In genomic region chr19:16095071-16095571, GRCh38 we compare ENCODE assay signal across 11 cellular contexts. TPM values are rescaled to one million over a fixed set of nuclear protein-coding genes. Genes with fewer than 3 reads are reported as not detected.
DNase-seq lines count a peak whose midpoint lies in the region; ATAC-seq and TF ChIP-seq lines count a peak whose summit lies in the region.
"Had no signal": no experiment of that assay in that cellular context is flagged by ENCODE, and none has a peak within 500 bp of the region (broad histone marks: within the 10 kb centered on the region; RNA-seq: fewer than 3 reads in every experiment).

No MANE protein-coding gene starts in this region.

- H3K27ac Mint-ChIP-seq in activated CD4-positive, alpha-beta T cell treated with anti-CD3 and anti-CD28 coated beads for 36 hours, result peak overlapping the region; percentile 87
- peak overlapping the region; percentile 87 for H3K27ac Mint-ChIP-seq in activated T-helper 2 cell treated with anti-CD3 and anti-CD28 coated beads, Interferon-gamma antibody, Interleukin-2, Interleukin-4, amounts not matched to agents 10 μg/mL and 5 μg/mL and 100 μg/mL, durations not matched to agents 14 hours and 24 hours and 36 hours

- intact Hi-C loops in activated CD4-positive, alpha-beta T cell treated with anti-CD3 and anti-CD28 coated beads for 36 hours (cut with DNase I, micrococcal nuclease), result loop anchor here in 1 of 2 experiments (2.0 kb wide), 1 partner anchor 16 kb away; the partner anchor contains the start of gene RAB8A
- intact Hi-C loops in activated T-helper 2 cell treated with anti-CD3 and anti-CD28 coated beads, Interferon-gamma antibody, Interleukin-2, Interleukin-4, amounts not matched to agents 10 μg/mL and 5 μg/mL and 100 μg/mL, durations not matched to agents 14 hours and 24 hours and 36 hours (cut with micrococcal nuclease), result loop anchor here (1.0 kb wide), 1 partner anchor 15 kb away; no protein-coding TSS in a partner anchor

- H3K27ac ChIP-seq in liver (ENCODE audit: low read depth in 1 of 2, low read length in 2 of 2) (no peak overlapping the region), stomach smooth muscle (ENCODE audit: low read length) (peak overlapping the region; percentile 31)
- H3K27ac ChIP-seq: SK-N-MC had no signal

- no peak for TF ChIP-seq RAD21 in liver (IDR thresholded peaks at IDR 0.05)

- peaks cover 85% of the 10 kb centered on the region for H3K36me3 Mint-ChIP-seq in activated CD4-positive, alpha-beta T cell treated with anti-CD3 and anti-CD28 coated beads for 36 hours (ENCODE audit: low read depth)
- H3K36me3 Mint-ChIP-seq in activated T-helper 2 cell treated with anti-CD3 and anti-CD28 coated beads, Interferon-gamma antibody, Interleukin-2, Interleukin-4, amounts not matched to agents 10 μg/mL and 5 μg/mL and 100 μg/mL, durations not matched to agents 14 hours and 24 hours and 36 hours (ENCODE audit: low read depth), result peaks cover 94% of the 10 kb centered on the region

- POLR2A ChIA-PET in activated CD4-positive, alpha-beta T cell treated with anti-CD3 and anti-CD28 coated beads for 36 hours (lab: Charles Lee), result interaction anchor here (0.6 to 1.7 kb wide), 7 partner anchors 9 to 1424 kb away, joined by 3 to 10 read pairs (median 4); partner anchors contain the start of gene FAM32A

- peak overlapping the region; percentile 10 for H3K4me3 Mint-ChIP-seq in activated CD4-positive, alpha-beta T cell treated with anti-CD3 and anti-CD28 coated beads for 36 hours
- H3K4me3 Mint-ChIP-seq in activated T-helper 2 cell treated with anti-CD3 and anti-CD28 coated beads, Interferon-gamma antibody, Interleukin-2, Interleukin-4, amounts not matched to agents 10 μg/mL and 5 μg/mL and 100 μg/mL, durations not matched to agents 14 hours and 24 hours and 36 hours (ENCODE audit: low read depth), result peak overlapping the region; percentile 38

- ATAC-seq in activated CD4-positive, alpha-beta T cell treated with anti-CD3 and anti-CD28 coated beads for 36 hours, result peak; percentile 77
- ATAC-seq in HG03469 (IDR thresholded peaks at IDR 0.05; ENCODE audit: unreplicated experiment) (no peak), HG03432 (IDR thresholded peaks at IDR 0.05; ENCODE audit: unreplicated experiment) (no peak)

- no peaks in the 10 kb centered on the region for H3K9me3 Mint-ChIP-seq in activated CD4-positive, alpha-beta T cell treated with anti-CD3 and anti-CD28 coated beads for 36 hours (ENCODE audit: low read depth)
- H3K9me3 Mint-ChIP-seq in activated T-helper 2 cell treated with anti-CD3 and anti-CD28 coated beads, Interferon-gamma antibody, Interleukin-2, Interleukin-4, amounts not matched to agents 10 μg/mL and 5 μg/mL and 100 μg/mL, durations not matched to agents 14 hours and 24 hours and 36 hours, result no peaks in the 10 kb centered on the region

- H3K4me3 ChIP-seq in liver (ENCODE audit: low read depth in 1 of 3, low read length in 3 of 3) (no peak overlapping the region), stomach smooth muscle (ENCODE audit: low read length in 2 of 2) (no peak overlapping the region)
- H3K4me3 ChIP-seq: SK-N-MC had no signal

- H3K4me1 Mint-ChIP-seq in activated CD4-positive, alpha-beta T cell treated with anti-CD3 and anti-CD28 coated beads for 36 hours, result peaks cover 32% of the 10 kb centered on the region
- peaks cover 31% of the 10 kb centered on the region for H3K4me1 Mint-ChIP-seq in activated T-helper 2 cell treated with anti-CD3 and anti-CD28 coated beads, Interferon-gamma antibody, Interleukin-2, Interleukin-4, amounts not matched to agents 10 μg/mL and 5 μg/mL and 100 μg/mL, durations not matched to agents 14 hours and 24 hours and 36 hours (ENCODE audit: low read depth)

- no peaks in the 10 kb centered on the region for H3K27me3 Mint-ChIP-seq in activated CD4-positive, alpha-beta T cell treated with anti-CD3 and anti-CD28 coated beads for 36 hours
- H3K27me3 Mint-ChIP-seq in activated T-helper 2 cell treated with anti-CD3 and anti-CD28 coated beads, Interferon-gamma antibody, Interleukin-2, Interleukin-4, amounts not matched to agents 10 μg/mL and 5 μg/mL and 100 μg/mL, durations not matched to agents 14 hours and 24 hours and 36 hours (ENCODE audit: low read depth), result no peaks in the 10 kb centered on the region

- H3K4me1 ChIP-seq in liver (ENCODE audit: control insufficient read depth in 4 of 4, insufficient read depth in 4 of 4, low read length in 3 of 4), result peaks cover 0 to 8% (median 4%) of the 10 kb centered on the region in 4 donors
- H3K4me1 ChIP-seq in stomach smooth muscle (ENCODE audit: control insufficient read depth, insufficient read depth, low read length), result peaks cover 8% of the 10 kb centered on the region

- 48% methylated on average over 13 of the region's 13 CpGs for WGBS in liver

- H3K9ac ChIP-seq in liver (ENCODE audit: low read depth in 1 of 2, low read length in 2 of 2), result no peak overlapping the region
- no peak overlapping the region for H3K9ac ChIP-seq in stomach smooth muscle (ENCODE audit: low read length in 2 of 2)

- DNase-seq in activated CD4-positive, alpha-beta T cell treated with anti-CD3 and anti-CD28 coated beads for 36 hours, result peak; percentile 57
- no peak for DNase-seq in activated CD4-positive, alpha-beta T cell treated with anti-CD3 and anti-CD28 coated beads, Interleukin-2, amount 50 U/mL, for 4 hours
- no peak for DNase-seq in activated T-helper 2 cell treated with anti-CD3 and anti-CD28 coated beads, Interferon-gamma antibody, Interleukin-2, Interleukin-4, amounts not matched to agents 10 μg/mL and 5 μg/mL and 100 μg/mL, durations not matched to agents 14 hours and 24 hours and 36 hours (ENCODE audit: low spot score)
- no peak for DNase-seq in HuH-7.5 (ENCODE audit: low spot score)
- DNase-seq: NCI-H2107 had no signal

- peaks cover 0 to 18% (median 1%) of the 10 kb centered on the region in 4 donors for H3K36me3 ChIP-seq in liver (ENCODE audit: control insufficient read depth in 4 of 4, insufficient read depth in 3 of 4, low read depth in 1 of 4, low read length in 3 of 4)
- peaks cover 69 to 88% of the 10 kb centered on the region in 2 donors for H3K36me3 ChIP-seq in stomach smooth muscle (ENCODE audit: control insufficient read depth in 2 of 2, insufficient read depth in 2 of 2, low read length in 2 of 2)

- CTCF ChIA-PET in activated CD4-positive, alpha-beta T cell treated with anti-CD3 and anti-CD28 coated beads for 36 hours (lab: Charles Lee), result interaction anchor here (0.6 to 2.4 kb wide), 11 partner anchors 9 to 87 kb away, joined by 3 to 17 read pairs (median 3); no protein-coding TSS in a partner anchor

- H3K27me3 ChIP-seq in liver (ENCODE audit: control insufficient read depth in 4 of 4, insufficient read depth in 4 of 4, low read length in 3 of 4), result no peaks in the 10 kb centered on the region
- H3K27me3 ChIP-seq in stomach smooth muscle (ENCODE audit: control insufficient read depth in 1 of 2, insufficient read depth in 2 of 2, low read length in 2 of 2), result no peaks in the 10 kb centered on the region

- TF ChIP-seq CTCF in liver (IDR thresholded peaks at IDR 0.05; ENCODE audit: low read depth, low read length, missing input control), result no peak

- no peaks in the 10 kb centered on the region for H3K9me3 ChIP-seq in liver (ENCODE audit: control insufficient read depth in 4 of 4, low read length in 3 of 4)
- no peaks in the 10 kb centered on the region for H3K9me3 ChIP-seq in stomach smooth muscle (ENCODE audit: control insufficient read depth in 2 of 2, low read length in 2 of 2)

TF ChIP-seq in liver, 16 proteins besides CTCF, POLR2A, EP300 and RAD21 (continues in another document):
- TF ChIP-seq TAF1 (conservative IDR thresholded peaks at IDR 0.05) (no peak), MAX (IDR thresholded peaks at IDR 0.05) (no peak), ZBTB33 (IDR thresholded peaks at IDR 0.05) (no peak), RXRA (IDR thresholded peaks at IDR 0.05) (peak; percentile 56 to 79), EGR1 (IDR thresholded peaks at IDR 0.05; ENCODE audit: low read depth in 2 of 2) (no peak)

RNA-seq across cellular contexts. Expression of gene RAB8A, which starts 16.6 kb away (rescaled TPM):
- 100 to 1,000 TPM; 165 to 218 TPM for total RNA-seq in activated CD4-positive, alpha-beta T cell treated with anti-CD3 and anti-CD28 coated beads for 36 hours
- 256 and 261 TPM in 2 replicates for total RNA-seq in activated T-helper 2 cell treated with anti-CD3 and anti-CD28 coated beads, Interferon-gamma antibody, Interleukin-2, Interleukin-4, amounts not matched to agents 10 μg/mL and 5 μg/mL and 100 μg/mL, durations not matched to agents 14 hours and 24 hours and 36 hours
- 10 to 100 TPM; 45.6 to 52.0 TPM for total RNA-seq in liver
- polyA plus RNA-seq in liver, result 10 to 100 TPM; 38.0 to 43.1 TPM

RNA-seq across cellular contexts. Expression of gene TPM4, which starts 18.8 kb away (rescaled TPM):
- 100 to 1,000 TPM; 362 to 416 TPM for total RNA-seq in activated CD4-positive, alpha-beta T cell treated with anti-CD3 and anti-CD28 coated beads for 36 hours
- total RNA-seq in activated T-helper 2 cell treated with anti-CD3 and anti-CD28 coated beads, Interferon-gamma antibody, Interleukin-2, Interleukin-4, amounts not matched to agents 10 μg/mL and 5 μg/mL and 100 μg/mL, durations not matched to agents 14 hours and 24 hours and 36 hours, result 507 and 520 TPM in 2 replicates
- 10 to 100 TPM; 40.8 to 59.9 TPM for total RNA-seq in liver
- polyA plus RNA-seq in liver, result 10 to 100 TPM; 19.8 to 46.0 TPM

RNA-seq across cellular contexts. Expression of gene HSH2D, which starts 48.4 kb away (rescaled TPM):
- 10 to 100 TPM; 31.2 to 38.2 TPM for total RNA-seq in activated CD4-positive, alpha-beta T cell treated with anti-CD3 and anti-CD28 coated beads for 36 hours
- total RNA-seq in activated T-helper 2 cell treated with anti-CD3 and anti-CD28 coated beads, Interferon-gamma antibody, Interleukin-2, Interleukin-4, amounts not matched to agents 10 μg/mL and 5 μg/mL and 100 μg/mL, durations not matched to agents 14 hours and 24 hours and 36 hours, result 42.3 and 43.5 TPM in 2 replicates
- total RNA-seq in liver, result 1 to 10 TPM; 1.2 to 2.9 TPM
- 1 to 10 TPM in 1 of 2 donors, under 1 TPM in 1; 0.33 to 1.2 TPM for polyA plus RNA-seq in liver
- total RNA-seq: H4 had no signal

Comparison
In these comparisons a context has a peak if more than half of its experiments do, and no peak if none do; other contexts are left out.
1. RNA of gene HSH2D, which starts 48.4 kb away (total RNA-seq): 42.3 to 43.5 TPM in activated T-helper 2 cell treated with anti-CD3 and anti-CD28 coated beads, Interferon-gamma antibody, Interleukin-2, Interleukin-4, amounts not matched to agents 10 μg/mL and 5 μg/mL and 100 μg/mL, durations not matched to agents 14 hours and 24 hours and 36 hours and 31.2 to 38.2 TPM in activated CD4-positive, alpha-beta T cell treated with anti-CD3 and anti-CD28 coated beads for 36 hours; 1.2 to 2.9 TPM in liver; every median in the first group is over 4 times any median in the second.